ENCODE assay signal across 9 cellular contexts in genomic region chr17:2982854-2983636, GRCh38.
A peak's percentile ranks its signal among the peaks of the same experiment; 100 is the strongest.
DNase-seq lines count a peak whose midpoint lies in the region; ATAC-seq and TF ChIP-seq lines count a peak whose summit lies in the region.
"Had no signal": no experiment of that assay in that cellular context is flagged by ENCODE, and none has a peak within 500 bp of the region (broad histone marks: within the 10 kb centered on the region; RNA-seq: fewer than 3 reads in every experiment).

No MANE protein-coding gene starts in this region.

- H3K36me3 ChIP-seq in adrenal gland (replicated peaks in 1 of 2): no peaks in the 10 kb centered on the region
- H3K36me3 ChIP-seq in spleen: peaks cover 0 to 73% (median 10%) of the 10 kb centered on the region in 6 donors

- H3K4me1 Mint-ChIP-seq in HFFc6 (ENCODE audit: low read depth) (peaks cover 24% of the 10 kb centered on the region), glutamatergic neuron (ENCODE audit: low read depth, unreplicated experiment) (peaks cover 9% of the 10 kb centered on the region)

- peaks cover 42% of the 10 kb centered on the region for H3K36me3 Mint-ChIP-seq in HFFc6 (ENCODE audit: low read depth)
- peaks cover 9% of the 10 kb centered on the region for H3K36me3 Mint-ChIP-seq in glutamatergic neuron (ENCODE audit: unreplicated experiment)

- H3K27me3 Mint-ChIP-seq in HFFc6 (ENCODE audit: insufficient read depth) (peaks cover 1% of the 10 kb centered on the region; the same call in 1 of the 2 replicates), glutamatergic neuron (ENCODE audit: unreplicated experiment) (peaks cover 3% of the 10 kb centered on the region)

- no peak for ATAC-seq in HG03354 (IDR thresholded peaks at IDR 0.05; ENCODE audit: poor library complexity, severe bottlenecking, unreplicated experiment)

- H3K9me3 Mint-ChIP-seq in HFFc6 (no peaks in the 10 kb centered on the region), glutamatergic neuron (ENCODE audit: unreplicated experiment) (peaks cover 6% of the 10 kb centered on the region)

- intact Hi-C loops in adrenal gland (cut with DNase I) (no loop called here), spleen (cut with DNase I; ENCODE audit: low total_unique reads) (no loop called here)

- H3K4me1 ChIP-seq in adrenal gland (replicated peaks in 1 of 2) (peaks cover 0 to 13% of the 10 kb centered on the region in 2 donors), spleen (no peaks in the 10 kb centered on the region)

- H3K27me3 ChIP-seq in adrenal gland: no peaks in the 10 kb centered on the region
- no peaks in the 10 kb centered on the region for H3K27me3 ChIP-seq in spleen (replicated peaks in 1 of 7)

- peak; percentile 65 for TF ChIP-seq CTCF in HFFc6 (IDR thresholded peaks at IDR 0.05)
- TF ChIP-seq CTCF in adrenal gland (IDR thresholded peaks at IDR 0.05): peak in 5 of 6 experiments; percentile 29 to 51 (median 39)
- no peak for TF ChIP-seq CTCF in spleen (IDR thresholded peaks at IDR 0.05 in 8 of 11, conservative IDR thresholded peaks at IDR 0.05 in 3 of 11)
- no peak for TF ChIP-seq CTCF in glutamatergic neuron (IDR thresholded peaks at IDR 0.05; ENCODE audit: partially characterized antibody, unreplicated experiment)

- no peaks in the 10 kb centered on the region for H3K9me3 ChIP-seq in adrenal gland (replicated peaks in 1 of 3)
- no peaks in the 10 kb centered on the region for H3K9me3 ChIP-seq in spleen

- TF ChIP-seq POLR2A in adrenal gland (IDR thresholded peaks at IDR 0.05) (peak in 1 of 2 donors; percentile 14), spleen (IDR thresholded peaks at IDR 0.05) (no peak)

- H3K4me3 Mint-ChIP-seq in HFFc6: peak overlapping the region; percentile 58
- no peak overlapping the region for H3K4me3 Mint-ChIP-seq in glutamatergic neuron (ENCODE audit: unreplicated experiment)

- DNase-seq in HFFc6 (peak; percentile 77), adrenal gland (peak; percentile 83 to 93 (median 91)), hippocampal formation (lab: John Stamatoyannopoulos, UW) (peak; percentile 69 to 72), spleen (peak; percentile 68), glutamatergic neuron (no peak), COR-L47 (lab: John Stamatoyannopoulos, UW) (no peak), DMS153 treated with DMSO at 0.1 percent for 48 hours (lab: John Stamatoyannopoulos, UW; ENCODE audit: unreplicated experiment) (no peak)
- DNase-seq: NCI-H526 treated with DMSO at 0.1 percent for 48 hours had no signal

- H3K4me3 ChIP-seq in adrenal gland (no peak overlapping the region), spleen (no peak overlapping the region)

- H3K27ac ChIP-seq in adrenal gland: peak overlapping the region in 1 of 5 donors; percentile 52
- H3K27ac ChIP-seq in spleen: no peak overlapping the region

- WGBS in adrenal gland, 4 donors: 39 to 49% (median 47%) methylated on average over 27 of the region's 27 CpGs
- 77 to 84% (median 81%) methylated on average over 27 of the region's 27 CpGs for WGBS in spleen, 5 donors

- H3K27ac Mint-ChIP-seq in HFFc6: peak overlapping the region; percentile 87
- H3K27ac Mint-ChIP-seq in glutamatergic neuron (ENCODE audit: unreplicated experiment): no peak overlapping the region

Comparison
In these comparisons a context has a peak if more than half of its experiments do, and no peak if none do; other contexts are left out.
1. DNase-seq: peak in HFFc6 (single experiment), adrenal gland (7 of 7), hippocampal formation (2 of 2) and spleen (single experiment); none in glutamatergic neuron (single experiment), COR-L47 (single experiment) and DMS153 treated with DMSO at 0.1 percent for 48 hours (single experiment).
2. CTCF ChIP-seq: peak in HFFc6 (single experiment) and adrenal gland (5 of 6); none in spleen (0 of 11) and glutamatergic neuron (single experiment).